1 cellular context compared by ENCODE assay signal in genomic region chr17:18038861-18039534, GRCh38.
A peak's percentile ranks its signal among the peaks of the same experiment; 100 is the strongest.
TF ChIP-seq lines count a peak whose summit lies in the region.

Gene ATPAF2, minus strand, starts transcription at chr17:18039168. Its CDS starts 155 bp downstream, at chr17:18039013.
Gene GID4, plus strand, starts transcription at chr17:18039408. Its CDS starts 57 bp downstream, at chr17:18039465.

TF ChIP-seq in HCT116, 20 proteins besides CTCF, POLR2A, EP300 and RAD21 (continued from another document):
- TF ChIP-seq ELF1 (IDR thresholded peaks at IDR 0.05; ENCODE audit: borderline replicate concordance, low read depth) (no peak; the same call in 1 of the 2 replicates), SP1 (IDR thresholded peaks at IDR 0.05; ENCODE audit: low read depth) (peak; percentile 99), EZH2phosphoT487 (IDR thresholded peaks at IDR 0.05; ENCODE audit: borderline replicate concordance) (no peak), SRF (IDR thresholded peaks at IDR 0.05; ENCODE audit: low read depth) (peak; percentile 37; the same call in 1 of the 2 replicates), POLR2AphosphoS5 (IDR thresholded peaks at IDR 0.05; ENCODE audit: low read depth, low read length) (peak; percentile 71), ZFX (IDR thresholded peaks at IDR 0.05) (no peak), FOSL1 (IDR thresholded peaks at IDR 0.05; ENCODE audit: low read depth) (no peak), EZH2 (IDR thresholded peaks at IDR 0.05) (no peak), ZNF274 (IDR thresholded peaks at IDR 0.05; ENCODE audit: low read depth, low read length) (no peak), MAX (IDR thresholded peaks at IDR 0.05) (peak; percentile 85), ATF3 (IDR thresholded peaks at IDR 0.05) (no peak), CEBPB (IDR thresholded peaks at IDR 0.05; ENCODE audit: low read depth) (no peak), SIN3A (IDR thresholded peaks at IDR 0.05; ENCODE audit: low read depth) (no peak), CBX3 (IDR thresholded peaks at IDR 0.05; ENCODE audit: low read depth) (0 out of 2 replicates have a peak, but pooled peaks have one; percentile 47), JUND (IDR thresholded peaks at IDR 0.05) (no peak)
